ENCODE assay signal across 9 cellular contexts in the genomic region with DNA sequence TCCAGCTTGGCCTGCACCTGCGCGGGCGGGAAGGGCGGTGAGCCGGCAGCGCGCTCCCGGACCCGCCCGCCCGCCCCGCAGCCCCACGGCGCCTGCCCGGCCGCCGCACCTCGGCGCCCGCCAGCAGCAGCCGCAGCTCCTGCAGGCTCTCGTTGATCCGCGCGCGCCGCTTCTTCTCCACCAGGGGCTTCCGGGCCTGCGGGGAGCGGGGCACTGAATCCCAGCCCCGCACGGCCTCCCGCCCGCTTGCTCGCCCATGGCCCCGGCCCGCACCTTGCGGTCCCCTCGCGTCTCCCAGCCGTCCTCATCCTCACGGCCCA. TPM values are rescaled to one million over a fixed set of nuclear protein-coding genes. Genes with fewer than 3 reads are reported as not detected.
DNase-seq lines count a peak whose midpoint lies in the region; ATAC-seq and TF ChIP-seq lines count a peak whose summit lies in the region.
"Had no signal": no experiment of that assay in that cellular context is flagged by ENCODE, and none has a peak within 500 bp of the region (broad histone marks: within the 10 kb centered on the region; RNA-seq: fewer than 3 reads in every experiment).

No MANE protein-coding gene starts in this region.

- TF ChIP-seq CTCF in GM12875 (IDR thresholded peaks at IDR 0.05; ENCODE audit: borderline replicate concordance, insufficient read depth, low read depth, low read length) = no peak

- H3K4me3 ChIP-seq in GM12875 (ENCODE audit: low read depth, low read length) (peak overlapping the region; percentile 53), iPS-15b (ENCODE audit: low read depth, low read length) (peak overlapping the region; percentile 50)

- peaks cover 60% of the 10 kb centered on the region for H3K27me3 ChIP-seq in iPS-15b (ENCODE audit: control insufficient read depth, insufficient read depth, low read length)

- POLR2A ChIA-PET in activated CD4-positive, alpha-beta T cell treated with anti-CD3 and anti-CD28 coated beads, Interleukin-2, amount 10 ng/mL, durations not matched to agents 7 days and 5 days (lab: Charles Lee) = no interaction called here

- H3K27me3 Mint-ChIP-seq in activated CD4-positive, alpha-beta T cell treated with anti-CD3 and anti-CD28 coated beads, Interleukin-2, amount 10 ng/mL, durations not matched to agents 7 days and 5 days = peaks cover 40% of the 10 kb centered on the region
- peaks cover 21 to 23% of the 10 kb centered on the region in 2 donors for H3K27me3 Mint-ChIP-seq in stimulated activated naive B cell treated with anti-CD40 and anti-IgM and Interleukin-4, amounts not matched to agents 10 μg/mL and 1 μg/mL and 100 μg/mL, for 72 hours

- ATAC-seq in HG02870 (IDR thresholded peaks at IDR 0.05; ENCODE audit: unreplicated experiment) = peak; percentile 8
- peak in 1 of 2 donors; percentile 26 for ATAC-seq in stimulated activated naive B cell treated with anti-CD40 and anti-IgM and Interleukin-4, amounts not matched to agents 10 μg/mL and 1 μg/mL and 100 μg/mL, for 72 hours (replicated peaks)
- no peak for ATAC-seq in HG03108 (IDR thresholded peaks at IDR 0.05; ENCODE audit: unreplicated experiment)

- H3K36me3 Mint-ChIP-seq in activated CD4-positive, alpha-beta T cell treated with anti-CD3 and anti-CD28 coated beads, Interleukin-2, amount 10 ng/mL, durations not matched to agents 7 days and 5 days (ENCODE audit: low read depth) = peaks cover 2% of the 10 kb centered on the region
- peaks cover 0 to 8% of the 10 kb centered on the region in 2 donors for H3K36me3 Mint-ChIP-seq in stimulated activated naive B cell treated with anti-CD40 and anti-IgM and Interleukin-4, amounts not matched to agents 10 μg/mL and 1 μg/mL and 100 μg/mL, for 72 hours

- CTCF ChIA-PET in activated CD4-positive, alpha-beta T cell treated with anti-CD3 and anti-CD28 coated beads, Interleukin-2, amount 10 ng/mL, durations not matched to agents 7 days and 5 days (lab: Charles Lee) = interaction anchor here (0.6 kb wide), 1 partner anchor 464 kb away, joined by 3 read pairs; no protein-coding TSS in a partner anchor

- no peaks in the 10 kb centered on the region for H3K4me1 ChIP-seq in iPS-15b (ENCODE audit: control insufficient read depth, insufficient read depth, low read length)

- peak overlapping the region; percentile 35 for H3K4me3 Mint-ChIP-seq in activated CD4-positive, alpha-beta T cell treated with anti-CD3 and anti-CD28 coated beads, Interleukin-2, amount 10 ng/mL, durations not matched to agents 7 days and 5 days
- peak overlapping the region; percentile 62 to 96 for H3K4me3 Mint-ChIP-seq in stimulated activated naive B cell treated with anti-CD40 and anti-IgM and Interleukin-4, amounts not matched to agents 10 μg/mL and 1 μg/mL and 100 μg/mL, for 72 hours

- H3K4me1 Mint-ChIP-seq in activated CD4-positive, alpha-beta T cell treated with anti-CD3 and anti-CD28 coated beads, Interleukin-2, amount 10 ng/mL, durations not matched to agents 7 days and 5 days = peaks cover 7% of the 10 kb centered on the region
- H3K4me1 Mint-ChIP-seq in stimulated activated naive B cell treated with anti-CD40 and anti-IgM and Interleukin-4, amounts not matched to agents 10 μg/mL and 1 μg/mL and 100 μg/mL, for 72 hours = peaks cover 8 to 23% of the 10 kb centered on the region in 2 donors

- DNase-seq in activated CD4-positive, alpha-beta T cell treated with anti-CD3 and anti-CD28 coated beads, Interleukin-2, amount 10 ng/mL, durations not matched to agents 7 days and 5 days = peak; percentile 33
- no peak for DNase-seq in stimulated activated naive B cell treated with anti-CD40 and anti-IgM and Interleukin-4, amounts not matched to agents 10 μg/mL and 1 μg/mL and 100 μg/mL, for 72 hours
- DNase-seq in NCI-H748 treated with DMSO at 0.1 percent for 48 hours (lab: John Stamatoyannopoulos, UW) (no peak), NCI-H69 (lab: John Stamatoyannopoulos, UW) (no peak)

- H3K9me3 ChIP-seq in iPS-15b (ENCODE audit: control insufficient read depth, insufficient read depth, low read length) = no peaks in the 10 kb centered on the region

- no peaks in the 10 kb centered on the region for H3K36me3 ChIP-seq in iPS-15b (ENCODE audit: control insufficient read depth, insufficient read depth, low read length)

- no peak overlapping the region for H3K27ac Mint-ChIP-seq in activated CD4-positive, alpha-beta T cell treated with anti-CD3 and anti-CD28 coated beads, Interleukin-2, amount 10 ng/mL, durations not matched to agents 7 days and 5 days
- H3K27ac Mint-ChIP-seq in stimulated activated naive B cell treated with anti-CD40 and anti-IgM and Interleukin-4, amounts not matched to agents 10 μg/mL and 1 μg/mL and 100 μg/mL, for 72 hours = no peak overlapping the region

- H3K9ac ChIP-seq in iPS-15b (ENCODE audit: low read depth, low read length) = no peak overlapping the region

- no peaks in the 10 kb centered on the region for H3K9me3 Mint-ChIP-seq in activated CD4-positive, alpha-beta T cell treated with anti-CD3 and anti-CD28 coated beads, Interleukin-2, amount 10 ng/mL, durations not matched to agents 7 days and 5 days
- H3K9me3 Mint-ChIP-seq in stimulated activated naive B cell treated with anti-CD40 and anti-IgM and Interleukin-4, amounts not matched to agents 10 μg/mL and 1 μg/mL and 100 μg/mL, for 72 hours = no peaks in the 10 kb centered on the region
- H3K9me3 Mint-ChIP-seq: T-helper 1 cell treated with Interleukin-12 subunit alpha and Interleukin-12 subunit beta and Interleukin-4 antibody, amounts not matched to agents 30 μg/mL and 1 μg/mL, for 36 hours had no signal

RNA-seq across cellular contexts. Expression of a gene that starts 0.3 kb away (rescaled TPM):
- total RNA-seq in activated CD4-positive, alpha-beta T cell treated with anti-CD3 and anti-CD28 coated beads, Interleukin-2, amount 10 ng/mL, durations not matched to agents 7 days and 5 days = 1 to 10 TPM; 1.8 to 3.2 TPM

RNA-seq across cellular contexts. Expression of a gene that starts 36.0 kb away (rescaled TPM):
- 10 to 100 TPM; 59.1 to 63.2 TPM for total RNA-seq in activated CD4-positive, alpha-beta T cell treated with anti-CD3 and anti-CD28 coated beads, Interleukin-2, amount 10 ng/mL, durations not matched to agents 7 days and 5 days

RNA-seq across cellular contexts. Expression of a gene that starts 48.9 kb away (rescaled TPM):
- total RNA-seq in activated CD4-positive, alpha-beta T cell treated with anti-CD3 and anti-CD28 coated beads, Interleukin-2, amount 10 ng/mL, durations not matched to agents 7 days and 5 days = 10 to 100 TPM; 11.8 to 13.1 TPM
